Comparison of ENCODE assay signal across 13 cellular contexts in the genomic region with DNA sequence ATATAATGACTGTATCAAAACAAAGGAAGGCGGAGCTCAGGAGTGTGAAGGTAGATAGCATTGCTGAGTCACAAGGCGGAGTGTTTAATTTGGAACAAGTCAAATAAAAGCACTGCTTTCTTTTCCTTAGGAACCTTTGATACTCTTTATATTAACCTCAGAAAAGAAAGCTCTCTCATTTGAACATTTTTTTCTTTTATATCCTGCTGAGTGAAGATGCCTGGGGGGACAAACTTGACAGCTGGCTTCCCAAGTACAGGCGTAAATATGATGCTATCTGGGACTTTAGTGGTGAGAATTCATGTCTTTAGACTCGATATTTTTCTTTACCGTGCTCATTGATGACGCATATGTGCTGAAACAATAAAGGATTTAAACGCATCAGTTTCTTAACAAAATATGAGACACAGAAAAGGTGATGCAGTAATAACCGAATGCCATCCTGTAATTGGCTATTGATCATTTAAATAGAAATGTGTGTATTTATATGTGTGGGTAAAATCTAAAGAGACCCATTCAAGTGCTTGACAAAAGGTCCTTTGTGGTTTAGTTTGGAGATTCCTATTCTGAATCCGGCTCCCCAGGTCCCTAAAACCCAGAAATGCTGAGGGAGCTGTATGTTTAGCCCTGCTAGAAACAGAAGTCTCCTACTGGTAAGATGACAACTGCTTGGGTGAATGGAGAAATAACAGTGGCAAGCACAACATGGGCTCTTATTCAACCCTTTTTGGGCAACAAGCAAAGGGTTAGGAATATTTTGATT.
DNase-seq lines count a peak whose midpoint lies in the region; ATAC-seq and TF ChIP-seq lines count a peak whose summit lies in the region.
"Had no signal": no experiment of that assay in that cellular context is flagged by ENCODE, and none has a peak within 500 bp of the region (broad histone marks: within the 10 kb centered on the region; RNA-seq: fewer than 3 reads in every experiment).

No MANE protein-coding gene starts in this region.

- H3K4me1 ChIP-seq in HUES64 (ENCODE audit: insufficient read depth, low read length): peaks cover 35% of the 10 kb centered on the region
- H3K4me1 ChIP-seq in esophagus squamous epithelium: peaks cover 0 to 27% (median 9%) of the 10 kb centered on the region in 3 donors
- H3K4me1 ChIP-seq: uterus had no signal

- H3K4me3 Mint-ChIP-seq in T-cell: no peak overlapping the region
- H3K4me3 Mint-ChIP-seq: CD4-positive, CD25-positive, alpha-beta regulatory T cell had no signal

- DNase-seq in SK-N-MC (ENCODE audit: low read depth, low spot score) (no peak), esophagus squamous epithelium (lab: John Stamatoyannopoulos, UW) (no peak), renal cortical epithelial cell (ENCODE audit: low read depth) (peak; percentile 42), T-cell (no peak), NCI-H2171 (lab: John Stamatoyannopoulos, UW) (no peak), middle frontal gyrus (ENCODE audit: extremely low spot score, low spot score) (no peak)
- no peak for DNase-seq in activated CD4-positive, alpha-beta T cell treated with anti-CD3 and anti-CD28 coated beads, Interleukin-2, amount 50 U/mL, for 1 hour
- DNase-seq: activated effector memory CD4-positive, alpha-beta T cell treated with anti-CD3 and anti-CD28 coated beads, Interleukin-2, amount 50 U/mL, for 16 hours; CD4-positive, CD25-positive, alpha-beta regulatory T cell; effector CD4-positive, alpha-beta T cell; IMR-90; uterus had no signal

- 88% methylated on average over 8 of the region's 9 CpGs for WGBS in HUES64
- WGBS in esophagus squamous epithelium, 2 donors: 41 to 62% methylated on average over 9 of the region's 9 CpGs

- no peak overlapping the region for H3K27ac Mint-ChIP-seq in T-cell
- H3K27ac Mint-ChIP-seq: CD4-positive, CD25-positive, alpha-beta regulatory T cell had no signal

- CTCF ChIA-PET in T-cell (lab: Charles Lee): interaction anchor here in 1 of 2 donors (0.6 kb wide), 1 partner anchor 45 kb away, joined by 5 read pairs; no protein-coding TSS in a partner anchor

- no peaks in the 10 kb centered on the region for H3K36me3 Mint-ChIP-seq in T-cell
- H3K36me3 Mint-ChIP-seq: CD4-positive, CD25-positive, alpha-beta regulatory T cell had no signal

- no peaks in the 10 kb centered on the region for H3K9me3 ChIP-seq in HUES64 (ENCODE audit: insufficient read depth, low read depth, low read length)
- H3K9me3 ChIP-seq in SK-N-MC (ENCODE audit: low read depth, low read length): no peaks in the 10 kb centered on the region
- H3K9me3 ChIP-seq in esophagus squamous epithelium: no peaks in the 10 kb centered on the region
- H3K9me3 ChIP-seq: uterus had no signal

- POLR2A ChIA-PET in T-cell (lab: Charles Lee): no interaction called here

- no peaks in the 10 kb centered on the region for H3K9me3 Mint-ChIP-seq in T-cell

- H3K27me3 ChIP-seq in HUES64 (ENCODE audit: insufficient read depth, low read length): no peaks in the 10 kb centered on the region
- no peaks in the 10 kb centered on the region for H3K27me3 ChIP-seq in esophagus squamous epithelium
- H3K27me3 ChIP-seq: uterus had no signal

- intact Hi-C loops in esophagus squamous epithelium (cut with DNase I): no loop called here

- no peak for TF ChIP-seq CTCF in esophagus squamous epithelium (IDR thresholded peaks at IDR 0.05)

- no peak overlapping the region for H3K9ac ChIP-seq in HUES64 (ENCODE audit: low read depth, low read length)
- H3K9ac ChIP-seq in SK-N-MC (ENCODE audit: insufficient read length): peak overlapping the region; percentile 51

- H3K4me3 ChIP-seq in HUES64 (ENCODE audit: low read length) (no peak overlapping the region), SK-N-MC (peak overlapping the region; percentile 69), esophagus squamous epithelium (peak overlapping the region in 2 of 4 donors; percentile 10 to 32)
- H3K4me3 ChIP-seq: uterus had no signal

- H3K27ac ChIP-seq in HUES64 (ENCODE audit: low read depth, low read length) (peak overlapping the region; percentile 45; the same call in 1 of the 2 replicates), SK-N-MC (peak overlapping the region; percentile 96), esophagus squamous epithelium (peak overlapping the region; percentile 9 to 73 (median 36))
- H3K27ac ChIP-seq: uterus had no signal

- ATAC-seq in T-cell (replicated peaks in 1 of 4): no peak

- no peak for TF ChIP-seq POLR2A in esophagus squamous epithelium (IDR thresholded peaks at IDR 0.05)

- H3K4me1 Mint-ChIP-seq in T-cell: peaks cover 10 to 17% (median 11%) of the 10 kb centered on the region in 3 donors

- H3K36me3 ChIP-seq in HUES64 (ENCODE audit: insufficient read depth, low read length) (no peaks in the 10 kb centered on the region), SK-N-MC (ENCODE audit: insufficient read depth, low read length) (no peaks in the 10 kb centered on the region), esophagus squamous epithelium (no peaks in the 10 kb centered on the region)
- H3K36me3 ChIP-seq: uterus had no signal

- peaks cover 0 to 3% of the 10 kb centered on the region in 2 donors for H3K27me3 Mint-ChIP-seq in T-cell

Comparison
In these comparisons a context has a peak if more than half of its experiments do, and no peak if none do; other contexts are left out.
1. H3K27ac ChIP-seq: peak in every context shown above with its lines; median percentile 96 in SK-N-MC; 45 in HUES64; 36 in esophagus squamous epithelium.